13 cellular contexts compared by ENCODE assay signal in the genomic region with DNA sequence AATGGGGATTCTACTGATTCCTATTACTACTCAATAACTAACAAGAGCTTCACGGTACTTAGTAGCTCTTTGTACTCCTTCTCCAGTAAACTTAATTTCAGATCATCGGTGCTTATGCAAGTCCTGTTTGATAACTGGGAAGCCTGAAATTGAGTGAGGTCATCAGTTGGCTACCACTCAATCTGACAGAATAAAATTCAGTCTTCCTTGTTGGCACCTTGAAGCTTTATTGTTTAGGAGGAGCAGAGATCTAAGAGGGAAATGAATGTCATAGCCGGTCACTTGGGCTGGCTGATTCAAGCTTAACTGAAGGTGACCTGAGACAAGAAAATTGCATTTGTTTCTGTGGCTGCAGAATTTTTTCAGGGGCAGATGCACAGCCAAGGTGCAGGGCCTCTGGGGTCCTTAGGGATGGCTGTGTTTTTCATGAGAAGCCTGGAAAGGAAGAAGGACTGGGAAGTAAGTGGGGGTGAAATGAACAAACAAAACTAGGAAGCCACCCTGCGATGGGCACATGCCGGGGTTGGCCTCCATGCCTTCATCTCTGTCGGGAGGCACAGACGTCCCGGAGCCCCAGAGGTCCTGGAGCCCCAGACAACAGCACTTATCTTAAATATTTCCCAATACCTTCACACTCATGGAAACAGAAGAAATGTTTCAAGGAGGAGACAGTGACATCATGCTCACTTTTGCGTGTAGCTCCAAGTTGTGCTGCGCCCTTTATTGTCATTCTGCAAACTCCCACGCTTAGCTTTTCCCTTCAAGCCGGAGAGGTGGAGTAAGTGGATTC.
A peak's percentile ranks its signal among the peaks of the same experiment; 100 is the strongest.
DNase-seq lines count a peak whose midpoint lies in the region; ATAC-seq, FAIRE-seq and TF ChIP-seq lines count a peak whose summit lies in the region.
"Had no signal": no experiment of that assay in that cellular context is flagged by ENCODE, and none has a peak within 500 bp of the region (broad histone marks: within the 10 kb centered on the region; RNA-seq: fewer than 3 reads in every experiment).

No MANE protein-coding gene starts in this region.

- no peaks in the 10 kb centered on the region for H3K27me3 Mint-ChIP-seq in WTC11 (ENCODE audit: low read depth)
- no peaks in the 10 kb centered on the region for H3K27me3 Mint-ChIP-seq in activated naive CD8-positive, alpha-beta T cell treated with anti-CD3 and anti-CD28 coated beads for 36 hours
- H3K27me3 Mint-ChIP-seq: brain had no signal

- peak in 1 of 2 experiments; percentile 30 for DNase-seq in A549 (ENCODE audit: low read depth in 1 of 2, low spot score in 1 of 2)
- DNase-seq in WTC11 (ENCODE audit: low spot score) = no peak
- peak; percentile 19 to 53 for DNase-seq in foreskin fibroblast
- DNase-seq in H7 = no peak
- DNase-seq in activated naive CD8-positive, alpha-beta T cell treated with anti-CD3 and anti-CD28 coated beads for 36 hours = no peak
- DNase-seq: activated CD4-positive, alpha-beta T cell treated with anti-CD3 and anti-CD28 coated beads, Interleukin-2, amount 50 U/mL, for 48 hours; activated effector memory CD4-positive, alpha-beta T cell treated with Interleukin-2 at 50 U/mL for 16 hours; uterus had no signal

- H3K36me3 ChIP-seq in mucosa of stomach (ENCODE audit: control insufficient read depth, insufficient read depth, low read length) (no peaks in the 10 kb centered on the region), H7 (replicated peaks; ENCODE audit: control insufficient read depth, insufficient read depth, low read length) (no peaks in the 10 kb centered on the region)
- H3K36me3 ChIP-seq: uterus had no signal

- no peak for FAIRE-seq in A549 (lab: Jason Lieb, UNC)
- FAIRE-seq: A204.1 had no signal

- 83% methylated on average over 12 of the region's 12 CpGs for WGBS in A549 (ENCODE audit: missing lambda C conversion rate)

- H3K4me3 Mint-ChIP-seq in WTC11 = no peak overlapping the region
- H3K4me3 Mint-ChIP-seq in activated naive CD8-positive, alpha-beta T cell treated with anti-CD3 and anti-CD28 coated beads for 36 hours = no peak overlapping the region
- H3K4me3 Mint-ChIP-seq: brain had no signal

- H3K4me1 ChIP-seq in A549 (peaks cover 17% of the 10 kb centered on the region), mucosa of stomach (ENCODE audit: control insufficient read depth, insufficient read depth, low read length) (peaks cover 40% of the 10 kb centered on the region)
- H3K4me1 ChIP-seq: uterus had no signal

- 0 out of 3 replicates have a peak overlapping the region, but pooled peaks have one; percentile 5 for H3K4me2 ChIP-seq in A549

- no peak for TF ChIP-seq RAD21 in A549 (conservative IDR thresholded peaks at IDR 0.05 in 1 of 2, IDR thresholded peaks at IDR 0.05 in 1 of 2)

- ATAC-seq in A549 = no peak
- ATAC-seq in WTC11 = no peak
- no peak for ATAC-seq in GM18909 (IDR thresholded peaks at IDR 0.05; ENCODE audit: poor library complexity, unreplicated experiment)
- ATAC-seq in GM18861 (IDR thresholded peaks at IDR 0.05; ENCODE audit: unreplicated experiment) = no peak

- TF ChIP-seq POLR2A in A549 (IDR thresholded peaks at IDR 0.05; ENCODE audit: low read length) = no peak

- CTCF ChIA-PET in A549 (lab: Yijun Ruan, JAX) = interaction anchor here (0.9 to 1.2 kb wide), 2 partner anchors 49 to 70 kb away, joined by 3 read pairs; no protein-coding TSS in a partner anchor
- CTCF ChIA-PET in WTC11 (lab: Charles Lee) = no interaction called here

- TF ChIP-seq CTCF in A549 (IDR thresholded peaks at IDR 0.05) = no peak
- TF ChIP-seq CTCF in WTC11 (IDR thresholded peaks at IDR 0.05) = no peak
- TF ChIP-seq CTCF in foreskin fibroblast (IDR thresholded peaks at IDR 0.05; ENCODE audit: low read depth, low read length) = no peak

- H3K27me3 ChIP-seq in mucosa of stomach (ENCODE audit: control insufficient read depth, insufficient read depth, low read length) (no peaks in the 10 kb centered on the region), H7 (ENCODE audit: control insufficient read depth, insufficient read depth, low read length) (no peaks in the 10 kb centered on the region)
- H3K27me3 ChIP-seq: uterus had no signal

- H3K4me1 Mint-ChIP-seq in WTC11 = peaks cover 17% of the 10 kb centered on the region
- no peaks in the 10 kb centered on the region for H3K4me1 Mint-ChIP-seq in activated naive CD8-positive, alpha-beta T cell treated with anti-CD3 and anti-CD28 coated beads for 36 hours

- peak overlapping the region; percentile 66; the same call in 1 of the 2 replicates for H3K27ac Mint-ChIP-seq in WTC11
- H3K27ac Mint-ChIP-seq in activated naive CD8-positive, alpha-beta T cell treated with anti-CD3 and anti-CD28 coated beads for 36 hours = no peak overlapping the region
- H3K27ac Mint-ChIP-seq: brain had no signal

- H3K27ac ChIP-seq in A549 = 0 out of 6 replicates have a peak overlapping the region, but pooled peaks of 1 of the 2 experiments have one; percentile 12
- H3K27ac ChIP-seq: uterus had no signal

- H3K9ac ChIP-seq in mucosa of stomach (ENCODE audit: low read length) = no peak overlapping the region

- POLR2A ChIA-PET in A549 (lab: Yijun Ruan, JAX) = no interaction called here
- POLR2A ChIA-PET in WTC11 (lab: Charles Lee) = no interaction called here

- peaks cover 4% of the 10 kb centered on the region; the same call in 1 of the 2 replicates for H3K9me3 Mint-ChIP-seq in WTC11
- no peaks in the 10 kb centered on the region for H3K9me3 Mint-ChIP-seq in activated naive CD8-positive, alpha-beta T cell treated with anti-CD3 and anti-CD28 coated beads for 36 hours
- H3K9me3 Mint-ChIP-seq: brain had no signal

- H3K4me3 ChIP-seq in A549 (no peak overlapping the region), foreskin fibroblast (ENCODE audit: low read depth in 1 of 2, low read length in 2 of 2) (no peak overlapping the region), mucosa of stomach (ENCODE audit: low read length) (peak overlapping the region; percentile 17), H7 (ENCODE audit: insufficient read depth, low read depth, low read length) (no peak overlapping the region)
- H3K4me3 ChIP-seq: uterus had no signal

- no peaks in the 10 kb centered on the region for H3K36me3 Mint-ChIP-seq in WTC11
- no peaks in the 10 kb centered on the region for H3K36me3 Mint-ChIP-seq in activated naive CD8-positive, alpha-beta T cell treated with anti-CD3 and anti-CD28 coated beads for 36 hours
- H3K36me3 Mint-ChIP-seq: brain had no signal

- TF ChIP-seq EP300 in A549 (IDR thresholded peaks at IDR 0.05) = no peak

- H3K9me3 ChIP-seq in A549 (no peaks in the 10 kb centered on the region), mucosa of stomach (ENCODE audit: control insufficient read depth, low read length) (no peaks in the 10 kb centered on the region)
- H3K9me3 ChIP-seq: uterus had no signal

TF ChIP-seq in A549, 52 proteins besides CTCF, POLR2A, EP300 and RAD21:
- TF ChIP-seq, protein P1, sequence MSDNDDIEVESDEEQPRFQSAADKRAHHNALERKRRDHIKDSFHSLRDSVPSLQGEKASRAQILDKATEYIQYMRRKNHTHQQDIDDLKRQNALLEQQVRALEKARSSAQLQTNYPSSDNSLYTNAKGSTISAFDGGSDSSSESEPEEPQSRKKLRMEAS (IDR thresholded peaks at IDR 0.05) = no peak

TF ChIP-seq in WTC11, 78 proteins besides CTCF, POLR2A, EP300 and RAD21 (continues in another document):
- TF ChIP-seq, protein P2, sequence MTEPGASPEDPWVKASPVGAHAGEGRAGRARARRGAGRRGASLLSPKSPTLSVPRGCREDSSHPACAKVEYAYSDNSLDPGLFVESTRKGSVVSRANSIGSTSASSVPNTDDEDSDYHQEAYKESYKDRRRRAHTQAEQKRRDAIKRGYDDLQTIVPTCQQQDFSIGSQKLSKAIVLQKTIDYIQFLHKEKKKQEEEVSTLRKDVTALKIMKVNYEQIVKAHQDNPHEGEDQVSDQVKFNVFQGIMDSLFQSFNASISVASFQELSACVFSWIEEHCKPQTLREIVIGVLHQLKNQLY (CRISPR knock-in tag; IDR thresholded peaks at IDR 0.05) = no peak
- TF ChIP-seq, protein P3, sequence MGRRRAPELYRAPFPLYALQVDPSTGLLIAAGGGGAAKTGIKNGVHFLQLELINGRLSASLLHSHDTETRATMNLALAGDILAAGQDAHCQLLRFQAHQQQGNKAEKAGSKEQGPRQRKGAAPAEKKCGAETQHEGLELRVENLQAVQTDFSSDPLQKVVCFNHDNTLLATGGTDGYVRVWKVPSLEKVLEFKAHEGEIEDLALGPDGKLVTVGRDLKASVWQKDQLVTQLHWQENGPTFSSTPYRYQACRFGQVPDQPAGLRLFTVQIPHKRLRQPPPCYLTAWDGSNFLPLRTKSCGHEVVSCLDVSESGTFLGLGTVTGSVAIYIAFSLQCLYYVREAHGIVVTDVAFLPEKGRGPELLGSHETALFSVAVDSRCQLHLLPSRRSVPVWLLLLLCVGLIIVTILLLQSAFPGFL (CRISPR knock-in tag; IDR thresholded peaks at IDR 0.05; ENCODE audit: borderline replicate concordance) = no peak
- TF ChIP-seq, protein P4, sequence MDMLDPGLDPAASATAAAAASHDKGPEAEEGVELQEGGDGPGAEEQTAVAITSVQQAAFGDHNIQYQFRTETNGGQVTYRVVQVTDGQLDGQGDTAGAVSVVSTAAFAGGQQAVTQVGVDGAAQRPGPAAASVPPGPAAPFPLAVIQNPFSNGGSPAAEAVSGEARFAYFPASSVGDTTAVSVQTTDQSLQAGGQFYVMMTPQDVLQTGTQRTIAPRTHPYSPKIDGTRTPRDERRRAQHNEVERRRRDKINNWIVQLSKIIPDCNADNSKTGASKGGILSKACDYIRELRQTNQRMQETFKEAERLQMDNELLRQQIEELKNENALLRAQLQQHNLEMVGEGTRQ (CRISPR knock-in tag; IDR thresholded peaks at IDR 0.05) = no peak
- TF ChIP-seq, protein P5, sequence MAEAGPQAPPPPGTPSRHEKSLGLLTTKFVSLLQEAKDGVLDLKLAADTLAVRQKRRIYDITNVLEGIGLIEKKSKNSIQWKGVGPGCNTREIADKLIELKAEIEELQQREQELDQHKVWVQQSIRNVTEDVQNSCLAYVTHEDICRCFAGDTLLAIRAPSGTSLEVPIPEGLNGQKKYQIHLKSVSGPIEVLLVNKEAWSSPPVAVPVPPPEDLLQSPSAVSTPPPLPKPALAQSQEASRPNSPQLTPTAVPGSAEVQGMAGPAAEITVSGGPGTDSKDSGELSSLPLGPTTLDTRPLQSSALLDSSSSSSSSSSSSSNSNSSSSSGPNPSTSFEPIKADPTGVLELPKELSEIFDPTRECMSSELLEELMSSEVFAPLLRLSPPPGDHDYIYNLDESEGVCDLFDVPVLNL (CRISPR knock-in tag; IDR thresholded peaks at IDR 0.05; ENCODE audit: borderline replicate concordance, low read depth) = no peak
- TF ChIP-seq, protein P6, sequence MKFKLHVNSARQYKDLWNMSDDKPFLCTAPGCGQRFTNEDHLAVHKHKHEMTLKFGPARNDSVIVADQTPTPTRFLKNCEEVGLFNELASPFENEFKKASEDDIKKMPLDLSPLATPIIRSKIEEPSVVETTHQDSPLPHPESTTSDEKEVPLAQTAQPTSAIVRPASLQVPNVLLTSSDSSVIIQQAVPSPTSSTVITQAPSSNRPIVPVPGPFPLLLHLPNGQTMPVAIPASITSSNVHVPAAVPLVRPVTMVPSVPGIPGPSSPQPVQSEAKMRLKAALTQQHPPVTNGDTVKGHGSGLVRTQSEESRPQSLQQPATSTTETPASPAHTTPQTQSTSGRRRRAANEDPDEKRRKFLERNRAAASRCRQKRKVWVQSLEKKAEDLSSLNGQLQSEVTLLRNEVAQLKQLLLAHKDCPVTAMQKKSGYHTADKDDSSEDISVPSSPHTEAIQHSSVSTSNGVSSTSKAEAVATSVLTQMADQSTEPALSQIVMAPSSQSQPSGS (CRISPR knock-in tag; IDR thresholded peaks at IDR 0.05; ENCODE audit: borderline replicate concordance, low read depth) = no peak

Comparison
In these comparisons a context has a peak if more than half of its experiments do, and no peak if none do; other contexts are left out.
1. DNase-seq: peak in foreskin fibroblast (2 of 2); none in WTC11 (single experiment), H7 (single experiment) and activated naive CD8-positive, alpha-beta T cell treated with anti-CD3 and anti-CD28 coated beads for 36 hours (single experiment).